14 cellular contexts compared by ENCODE assay signal in the genomic region with DNA sequence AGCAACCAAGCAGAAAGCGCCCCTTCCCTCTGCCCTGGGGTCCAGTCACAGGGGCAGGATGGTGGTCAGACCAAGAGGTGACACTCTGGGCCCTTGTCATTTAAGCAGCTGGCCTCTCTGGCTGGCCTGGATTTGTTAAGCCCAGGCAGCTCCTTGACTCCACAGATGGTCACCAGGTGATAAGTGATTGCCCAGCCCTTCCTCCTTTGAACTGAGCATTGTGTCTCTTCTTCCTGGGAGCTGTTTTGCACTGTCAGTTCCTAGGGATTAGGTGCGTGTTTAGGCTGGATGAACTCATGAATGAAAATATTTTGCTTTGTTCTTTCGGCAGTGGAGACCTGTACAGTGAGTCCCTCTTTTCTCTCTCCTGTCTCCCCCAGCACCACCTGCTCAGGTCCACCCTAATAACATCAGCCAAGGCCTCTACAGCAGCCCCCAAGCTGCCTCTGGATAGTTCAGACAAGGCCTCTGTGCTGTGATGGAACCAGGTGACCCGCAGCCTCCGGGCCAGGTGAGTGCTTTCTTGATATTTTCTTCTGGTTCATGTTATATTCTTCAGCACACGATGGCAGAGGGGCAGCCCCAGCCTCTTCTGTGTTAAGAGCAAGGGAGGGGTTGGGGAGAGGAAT.
"Had no signal": no experiment of that assay in that cellular context is flagged by ENCODE, and none has a peak within 500 bp of the region (broad histone marks: within the 10 kb centered on the region; RNA-seq: fewer than 3 reads in every experiment).

No MANE protein-coding gene starts in this region.

- H3K4me3 ChIP-seq: mucosa of descending colon, prostate gland, right lobe of liver, tibial nerve had no signal

- DNase-seq: activated CD4-positive, alpha-beta T cell treated with anti-CD3 and anti-CD28 coated beads, Interleukin-2, amount 10 ng/mL, durations not matched to agents 7 days and 5 days; activated CD4-positive, CD25-positive, alpha-beta regulatory T cell; activated CD8-positive, alpha-beta memory T cell treated with anti-CD3 and anti-CD28 coated beads for 24 hours; activated naive CD4-positive, alpha-beta T cell treated with Interleukin-2 at 50 U/mL for 16 hours; effector memory CD8-positive, alpha-beta T cell; left colon; mucosa of descending colon; naive thymus-derived CD8-positive, alpha-beta T cell; right lobe of liver; stimulated activated CD4-positive, alpha-beta T cell treated with anti-CD3 and anti-CD28 coated beads, Interleukin-1b, Interleukin-23, amount 100 ng/mL, for 48 hours; T-cell had no signal

- H3K27me3 ChIP-seq: right lobe of liver had no signal

- ATAC-seq: effector memory CD8-positive, alpha-beta T cell; left colon; naive thymus-derived CD8-positive, alpha-beta T cell; right lobe of liver; stimulated activated memory B cell treated with anti-CD40 and anti-IgM and Interleukin-4, amounts not matched to agents 10 μg/mL and 1 μg/mL and 100 μg/mL, for 72 hours; T-cell had no signal

- H3K36me3 ChIP-seq: prostate gland, right lobe of liver, tibial nerve had no signal

- H3K27ac ChIP-seq: prostate gland, right lobe of liver, tibial nerve had no signal

- H3K9me3 ChIP-seq: mucosa of descending colon, prostate gland, right lobe of liver, tibial nerve had no signal

- H3K4me1 ChIP-seq: prostate gland, right lobe of liver, tibial nerve had no signal
